ENCODE assay signal across 8 cellular contexts in genomic region chr6:156686429-156686939, GRCh38.
DNase-seq lines count a peak whose midpoint lies in the region; ATAC-seq and TF ChIP-seq lines count a peak whose summit lies in the region.

No MANE protein-coding gene starts in this region.

- H3K79me2 ChIP-seq in OCI-LY3 (ENCODE audit: low read length), result no peaks in the 10 kb centered on the region

- no peaks in the 10 kb centered on the region for H3K9me3 ChIP-seq in OCI-LY3 (ENCODE audit: insufficient read depth, low read length)
- H3K9me3 ChIP-seq in right atrium auricular region, result no peaks in the 10 kb centered on the region
- H3K9me3 ChIP-seq in prostate gland, result no peaks in the 10 kb centered on the region

- peak overlapping the region; percentile 95 for H3K9ac ChIP-seq in OCI-LY3 (ENCODE audit: low read length)

- DNase-seq in activated gamma-delta T cell treated with Interleukin-2 at 50 U/mL for 16 hours (peak; percentile 28), activated gamma-delta T cell (lab: John Stamatoyannopoulos, UW) (no peak), HuH-7 (ENCODE audit: low spot score) (peak; percentile 68), anterior cingulate cortex (lab: John Stamatoyannopoulos, UW) (peak in 37 of 58 donors; percentile 4 to 83 (median 50)), right atrium auricular region (ENCODE audit: low spot score) (no peak), prostate gland (ENCODE audit: low spot score) (peak; percentile 48)

- TF ChIP-seq CTCF in OCI-LY3 (IDR thresholded peaks at IDR 0.05; ENCODE audit: low read depth, low read length), result peak; percentile 28
- peak in 1 of 2 donors; percentile 36 for TF ChIP-seq CTCF in right atrium auricular region (IDR thresholded peaks at IDR 0.05)
- TF ChIP-seq CTCF in prostate gland (IDR thresholded peaks at IDR 0.05), result peak in 2 of 4 experiments; percentile 44 to 52

- WGBS in prostate gland, result under 1% methylated on average over 11 of the region's 11 CpGs

- TF ChIP-seq POLR2A in prostate gland (IDR thresholded peaks at IDR 0.05), result no peak

- H2AFZ ChIP-seq in OCI-LY3 (ENCODE audit: low read depth, low read length), result peak overlapping the region; percentile 62

- intact Hi-C loops in prostate gland (cut with DNase I), result loop anchor here (2.0 to 5.0 kb wide), 6 partner anchors 36 to 498 kb away; partner anchors contain the start of gene ARID1B

- H3K4me2 ChIP-seq in OCI-LY3 (ENCODE audit: low read length), result peak overlapping the region; percentile 75

- H3K27ac ChIP-seq in OCI-LY3 (ENCODE audit: low read length), result peak overlapping the region; percentile 76
- peak overlapping the region; percentile 97 to 99 for H3K27ac ChIP-seq in right atrium auricular region
- H3K27ac ChIP-seq in prostate gland, result peak overlapping the region; percentile 98

- peaks cover 32% of the 10 kb centered on the region for H3K4me1 ChIP-seq in OCI-LY3 (ENCODE audit: low read length)
- H3K4me1 ChIP-seq in right atrium auricular region, result peaks cover 0 to 16% of the 10 kb centered on the region in 2 donors
- no peaks in the 10 kb centered on the region for H3K4me1 ChIP-seq in prostate gland (replicated peaks)

- H4K20me1 ChIP-seq in OCI-LY3 (ENCODE audit: insufficient read depth, low read length), result no peaks in the 10 kb centered on the region

- H3K36me3 ChIP-seq in OCI-LY3 (replicated peaks; ENCODE audit: low read depth, low read length), result no peaks in the 10 kb centered on the region
- no peaks in the 10 kb centered on the region for H3K36me3 ChIP-seq in right atrium auricular region
- H3K36me3 ChIP-seq in prostate gland, result no peaks in the 10 kb centered on the region

- H3K27me3 ChIP-seq in OCI-LY3 (ENCODE audit: low read depth, low read length), result no peaks in the 10 kb centered on the region; the same call in 1 of the 2 replicates
- no peaks in the 10 kb centered on the region for H3K27me3 ChIP-seq in right atrium auricular region
- no peaks in the 10 kb centered on the region for H3K27me3 ChIP-seq in prostate gland (replicated peaks; ENCODE audit: insufficient read depth)

- no peak for ATAC-seq in HG03159 (IDR thresholded peaks at IDR 0.05; ENCODE audit: unreplicated experiment)

- H3K4me3 ChIP-seq in OCI-LY3 (ENCODE audit: low read length) (peak overlapping the region; percentile 86), right atrium auricular region (peak overlapping the region; percentile 65 to 68), prostate gland (peak overlapping the region; percentile 56 to 59)

Comparison
In these comparisons a context has a peak if more than half of its experiments do, and no peak if none do; other contexts are left out.
1. DNase-seq: peak in activated gamma-delta T cell treated with Interleukin-2 at 50 U/mL for 16 hours (single experiment), HuH-7 (single experiment), anterior cingulate cortex (37 of 58) and prostate gland (single experiment); none in activated gamma-delta T cell (single experiment) and right atrium auricular region (single experiment).
2. Peak in every context shown above with its lines, with median percentiles within 50 percentile points of each other: H3K27ac ChIP-seq and H3K4me3 ChIP-seq.